1 cellular context compared by ENCODE assay signal in the genomic region with DNA sequence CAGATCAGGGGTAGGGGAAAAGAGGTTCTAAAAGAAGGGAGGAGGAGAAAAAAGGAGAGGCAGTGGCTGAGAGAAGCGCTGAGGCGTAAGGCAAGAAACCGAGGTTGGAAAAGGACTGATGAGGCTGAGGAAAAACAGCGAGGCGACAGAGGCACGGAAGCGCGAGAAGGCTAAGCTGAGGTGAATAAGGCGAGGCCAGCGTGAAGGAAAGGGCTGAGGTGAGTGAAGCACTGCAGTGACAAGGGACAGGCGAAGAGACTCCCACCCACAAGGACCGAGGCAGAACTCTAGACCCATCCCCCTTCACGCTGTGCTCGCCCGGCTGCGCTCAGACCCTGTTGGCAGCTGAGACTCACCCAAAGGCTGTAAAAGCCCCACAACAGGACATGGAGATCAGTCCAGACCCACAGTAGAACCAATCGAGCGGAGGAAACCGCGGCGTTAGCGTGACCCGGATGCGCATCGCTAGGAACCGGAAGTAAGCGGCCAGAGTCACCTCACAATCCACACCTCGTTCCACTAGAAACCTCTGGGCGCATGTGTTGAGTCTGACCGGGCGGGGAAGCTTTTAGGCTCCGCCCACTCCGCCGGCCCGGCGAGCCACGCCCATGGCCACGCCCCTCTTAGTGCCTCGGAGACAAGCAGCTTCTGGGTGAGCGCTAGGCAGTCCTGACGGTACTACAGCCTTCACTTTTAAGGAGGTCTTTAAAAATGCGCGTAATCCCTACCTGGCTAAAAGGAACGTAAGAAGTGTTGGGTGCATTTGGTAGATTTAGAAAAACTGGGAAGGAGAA.
TF ChIP-seq lines count a peak whose summit lies in the region.

A gene with protein sequence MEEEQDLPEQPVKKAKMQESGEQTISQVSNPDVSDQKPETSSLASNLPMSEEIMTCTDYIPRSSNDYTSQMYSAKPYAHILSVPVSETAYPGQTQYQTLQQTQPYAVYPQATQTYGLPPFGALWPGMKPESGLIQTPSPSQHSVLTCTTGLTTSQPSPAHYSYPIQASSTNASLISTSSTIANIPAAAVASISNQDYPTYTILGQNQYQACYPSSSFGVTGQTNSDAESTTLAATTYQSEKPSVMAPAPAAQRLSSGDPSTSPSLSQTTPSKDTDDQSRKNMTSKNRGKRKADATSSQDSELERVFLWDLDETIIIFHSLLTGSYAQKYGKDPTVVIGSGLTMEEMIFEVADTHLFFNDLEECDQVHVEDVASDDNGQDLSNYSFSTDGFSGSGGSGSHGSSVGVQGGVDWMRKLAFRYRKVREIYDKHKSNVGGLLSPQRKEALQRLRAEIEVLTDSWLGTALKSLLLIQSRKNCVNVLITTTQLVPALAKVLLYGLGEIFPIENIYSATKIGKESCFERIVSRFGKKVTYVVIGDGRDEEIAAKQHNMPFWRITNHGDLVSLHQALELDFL (minus strand): TSS at position 443 of the 794 bp plus-strand sequence. CDS start 30,584 bp downstream, outside the sequence.

TF ChIP-seq in HepG2, 621 proteins besides CTCF, POLR2A, EP300 and RAD21 (continued from another document and continues in another):
- no peak for TF ChIP-seq IKZF4 (CRISPR knock-in tag; IDR thresholded peaks at IDR 0.05; ENCODE audit: borderline replicate concordance, low read depth, not compliant biosample characterization)
- TF ChIP-seq, protein P1, sequence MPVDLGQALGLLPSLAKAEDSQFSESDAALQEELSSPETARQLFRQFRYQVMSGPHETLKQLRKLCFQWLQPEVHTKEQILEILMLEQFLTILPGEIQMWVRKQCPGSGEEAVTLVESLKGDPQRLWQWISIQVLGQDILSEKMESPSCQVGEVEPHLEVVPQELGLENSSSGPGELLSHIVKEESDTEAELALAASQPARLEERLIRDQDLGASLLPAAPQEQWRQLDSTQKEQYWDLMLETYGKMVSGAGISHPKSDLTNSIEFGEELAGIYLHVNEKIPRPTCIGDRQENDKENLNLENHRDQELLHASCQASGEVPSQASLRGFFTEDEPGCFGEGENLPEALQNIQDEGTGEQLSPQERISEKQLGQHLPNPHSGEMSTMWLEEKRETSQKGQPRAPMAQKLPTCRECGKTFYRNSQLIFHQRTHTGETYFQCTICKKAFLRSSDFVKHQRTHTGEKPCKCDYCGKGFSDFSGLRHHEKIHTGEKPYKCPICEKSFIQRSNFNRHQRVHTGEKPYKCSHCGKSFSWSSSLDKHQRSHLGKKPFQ (CRISPR knock-in tag; IDR thresholded peaks at IDR 0.05; ENCODE audit: insufficient replicate concordance) = peak; percentile 38
- TF ChIP-seq ZNF17 (CRISPR knock-in tag; IDR thresholded peaks at IDR 0.05) = no peak
- TF ChIP-seq ZNF224 (CRISPR knock-in tag; IDR thresholded peaks at IDR 0.05) = peak; percentile 27; the same call in 1 of the 2 replicates
- peak; percentile 36 for TF ChIP-seq TEAD3 (CRISPR knock-in tag; optimal IDR thresholded peaks at IDR 0.05; ENCODE audit: borderline replicate concordance)
- TF ChIP-seq PLRG1 (conservative IDR thresholded peaks at IDR 0.05) = no peak
- no peak; the same call in 1 of the 2 replicates for TF ChIP-seq KDM5B (CRISPR knock-in tag; IDR thresholded peaks at IDR 0.05; ENCODE audit: borderline replicate concordance)
- TF ChIP-seq, protein P2, sequence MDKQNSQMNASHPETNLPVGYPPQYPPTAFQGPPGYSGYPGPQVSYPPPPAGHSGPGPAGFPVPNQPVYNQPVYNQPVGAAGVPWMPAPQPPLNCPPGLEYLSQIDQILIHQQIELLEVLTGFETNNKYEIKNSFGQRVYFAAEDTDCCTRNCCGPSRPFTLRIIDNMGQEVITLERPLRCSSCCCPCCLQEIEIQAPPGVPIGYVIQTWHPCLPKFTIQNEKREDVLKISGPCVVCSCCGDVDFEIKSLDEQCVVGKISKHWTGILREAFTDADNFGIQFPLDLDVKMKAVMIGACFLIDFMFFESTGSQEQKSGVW (CRISPR knock-in tag; IDR thresholded peaks at IDR 0.05; ENCODE audit: borderline replicate concordance) = no peak
- no peak for TF ChIP-seq ZNF598 (CRISPR knock-in tag; IDR thresholded peaks at IDR 0.05; ENCODE audit: borderline replicate concordance)
- TF ChIP-seq, protein P3, sequence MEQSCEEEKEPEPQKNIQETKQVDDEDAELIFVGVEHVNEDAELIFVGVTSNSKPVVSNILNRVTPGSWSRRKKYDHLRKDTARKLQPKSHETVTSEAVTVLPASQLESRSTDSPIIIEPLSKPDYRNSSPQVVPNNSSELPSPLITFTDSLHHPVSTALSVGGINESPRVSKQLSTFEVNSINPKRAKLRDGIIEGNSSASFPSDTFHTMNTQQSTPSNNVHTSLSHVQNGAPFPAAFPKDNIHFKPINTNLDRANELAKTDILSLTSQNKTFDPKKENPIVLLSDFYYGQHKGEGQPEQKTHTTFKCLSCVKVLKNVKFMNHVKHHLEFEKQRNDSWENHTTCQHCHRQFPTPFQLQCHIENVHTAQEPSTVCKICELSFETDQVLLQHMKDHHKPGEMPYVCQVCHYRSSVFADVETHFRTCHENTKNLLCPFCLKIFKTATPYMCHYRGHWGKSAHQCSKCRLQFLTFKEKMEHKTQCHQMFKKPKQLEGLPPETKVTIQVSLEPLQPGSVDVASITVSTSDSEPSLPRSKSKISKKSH (CRISPR knock-in tag; IDR thresholded peaks at IDR 0.05; ENCODE audit: borderline replicate concordance) = peak; percentile 77; the same call in 1 of the 2 replicates
- TF ChIP-seq CREM (IDR thresholded peaks at IDR 0.05) = peak; percentile 55; the same call in 1 of the 2 replicates
- no peak for TF ChIP-seq CREM (CRISPR knock-in tag; IDR thresholded peaks at IDR 0.05)
- TF ChIP-seq EEA1 (CRISPR knock-in tag; IDR thresholded peaks at IDR 0.05; ENCODE audit: borderline replicate concordance) = no peak
- TF ChIP-seq, protein P4, sequence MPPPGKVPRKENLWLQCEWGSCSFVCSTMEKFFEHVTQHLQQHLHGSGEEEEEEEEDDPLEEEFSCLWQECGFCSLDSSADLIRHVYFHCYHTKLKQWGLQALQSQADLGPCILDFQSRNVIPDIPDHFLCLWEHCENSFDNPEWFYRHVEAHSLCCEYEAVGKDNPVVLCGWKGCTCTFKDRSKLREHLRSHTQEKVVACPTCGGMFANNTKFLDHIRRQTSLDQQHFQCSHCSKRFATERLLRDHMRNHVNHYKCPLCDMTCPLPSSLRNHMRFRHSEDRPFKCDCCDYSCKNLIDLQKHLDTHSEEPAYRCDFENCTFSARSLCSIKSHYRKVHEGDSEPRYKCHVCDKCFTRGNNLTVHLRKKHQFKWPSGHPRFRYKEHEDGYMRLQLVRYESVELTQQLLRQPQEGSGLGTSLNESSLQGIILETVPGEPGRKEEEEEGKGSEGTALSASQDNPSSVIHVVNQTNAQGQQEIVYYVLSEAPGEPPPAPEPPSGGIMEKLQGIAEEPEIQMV (CRISPR knock-in tag; IDR thresholded peaks at IDR 0.05; ENCODE audit: low read depth) = peak; percentile 72
- no peak for TF ChIP-seq TAF15 (IDR thresholded peaks at IDR 0.05; ENCODE audit: low read depth, low read length, poor library complexity, severe bottlenecking)
- TF ChIP-seq, protein P5, sequence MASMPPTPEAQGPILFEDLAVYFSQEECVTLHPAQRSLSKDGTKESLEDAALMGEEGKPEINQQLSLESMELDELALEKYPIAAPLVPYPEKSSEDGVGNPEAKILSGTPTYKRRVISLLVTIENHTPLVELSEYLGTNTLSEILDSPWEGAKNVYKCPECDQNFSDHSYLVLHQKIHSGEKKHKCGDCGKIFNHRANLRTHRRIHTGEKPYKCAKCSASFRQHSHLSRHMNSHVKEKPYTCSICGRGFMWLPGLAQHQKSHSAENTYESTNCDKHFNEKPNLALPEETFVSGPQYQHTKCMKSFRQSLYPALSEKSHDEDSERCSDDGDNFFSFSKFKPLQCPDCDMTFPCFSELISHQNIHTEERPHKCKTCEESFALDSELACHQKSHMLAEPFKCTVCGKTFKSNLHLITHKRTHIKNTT (CRISPR knock-in tag; IDR thresholded peaks at IDR 0.05) = no peak
- TF ChIP-seq KDM6A (CRISPR knock-in tag; IDR thresholded peaks at IDR 0.05; ENCODE audit: low read depth) = no peak
- TF ChIP-seq, protein P6, sequence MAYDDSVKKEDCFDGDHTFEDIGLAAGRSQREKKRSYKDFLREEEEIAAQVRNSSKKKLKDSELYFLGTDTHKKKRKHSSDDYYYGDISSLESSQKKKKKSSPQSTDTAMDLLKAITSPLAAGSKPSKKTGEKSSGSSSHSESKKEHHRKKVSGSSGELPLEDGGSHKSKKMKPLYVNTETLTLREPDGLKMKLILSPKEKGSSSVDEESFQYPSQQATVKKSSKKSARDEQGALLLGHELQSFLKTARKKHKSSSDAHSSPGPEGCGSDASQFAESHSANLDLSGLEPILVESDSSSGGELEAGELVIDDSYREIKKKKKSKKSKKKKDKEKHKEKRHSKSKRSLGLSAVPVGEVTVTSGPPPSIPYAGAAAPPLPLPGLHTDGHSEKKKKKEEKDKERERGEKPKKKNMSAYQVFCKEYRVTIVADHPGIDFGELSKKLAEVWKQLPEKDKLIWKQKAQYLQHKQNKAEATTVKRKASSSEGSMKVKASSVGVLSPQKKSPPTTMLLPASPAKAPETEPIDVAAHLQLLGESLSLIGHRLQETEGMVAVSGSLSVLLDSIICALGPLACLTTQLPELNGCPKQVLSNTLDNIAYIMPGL (CRISPR knock-in tag; IDR thresholded peaks at IDR 0.05; ENCODE audit: borderline replicate concordance in 1 of 2, low read depth in 1 of 2) = peak in 1 of 2 experiments; percentile 76; a peak in 3 of 4 replicates
- TF ChIP-seq HNRNPUL1 (IDR thresholded peaks at IDR 0.05; ENCODE audit: low read depth, low read length) = no peak
- TF ChIP-seq, protein P7, sequence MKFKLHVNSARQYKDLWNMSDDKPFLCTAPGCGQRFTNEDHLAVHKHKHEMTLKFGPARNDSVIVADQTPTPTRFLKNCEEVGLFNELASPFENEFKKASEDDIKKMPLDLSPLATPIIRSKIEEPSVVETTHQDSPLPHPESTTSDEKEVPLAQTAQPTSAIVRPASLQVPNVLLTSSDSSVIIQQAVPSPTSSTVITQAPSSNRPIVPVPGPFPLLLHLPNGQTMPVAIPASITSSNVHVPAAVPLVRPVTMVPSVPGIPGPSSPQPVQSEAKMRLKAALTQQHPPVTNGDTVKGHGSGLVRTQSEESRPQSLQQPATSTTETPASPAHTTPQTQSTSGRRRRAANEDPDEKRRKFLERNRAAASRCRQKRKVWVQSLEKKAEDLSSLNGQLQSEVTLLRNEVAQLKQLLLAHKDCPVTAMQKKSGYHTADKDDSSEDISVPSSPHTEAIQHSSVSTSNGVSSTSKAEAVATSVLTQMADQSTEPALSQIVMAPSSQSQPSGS (CRISPR knock-in tag; IDR thresholded peaks at IDR 0.05) = peak; percentile 49; the same call in 1 of the 2 replicates
- TF ChIP-seq ZC3H13 (CRISPR knock-in tag; IDR thresholded peaks at IDR 0.05) = no peak
- TF ChIP-seq ZNF839 (CRISPR knock-in tag; IDR thresholded peaks at IDR 0.05; ENCODE audit: borderline replicate concordance) = 0 out of 2 replicates have a peak, but pooled peaks have one; percentile 24
- TF ChIP-seq PITX1 (CRISPR knock-in tag; IDR thresholded peaks at IDR 0.05) = no peak
- peak; percentile 35 for TF ChIP-seq SKI (IDR thresholded peaks at IDR 0.05; ENCODE audit: partially characterized antibody)
- TF ChIP-seq SNRNP70 (IDR thresholded peaks at IDR 0.05; ENCODE audit: low read depth, low read length) = no peak
- TF ChIP-seq, protein P8, sequence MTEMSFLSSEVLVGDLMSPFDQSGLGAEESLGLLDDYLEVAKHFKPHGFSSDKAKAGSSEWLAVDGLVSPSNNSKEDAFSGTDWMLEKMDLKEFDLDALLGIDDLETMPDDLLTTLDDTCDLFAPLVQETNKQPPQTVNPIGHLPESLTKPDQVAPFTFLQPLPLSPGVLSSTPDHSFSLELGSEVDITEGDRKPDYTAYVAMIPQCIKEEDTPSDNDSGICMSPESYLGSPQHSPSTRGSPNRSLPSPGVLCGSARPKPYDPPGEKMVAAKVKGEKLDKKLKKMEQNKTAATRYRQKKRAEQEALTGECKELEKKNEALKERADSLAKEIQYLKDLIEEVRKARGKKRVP (CRISPR knock-in tag; IDR thresholded peaks at IDR 0.05) = no peak
- TF ChIP-seq SNAI1 (CRISPR knock-in tag; IDR thresholded peaks at IDR 0.05; ENCODE audit: borderline replicate concordance) = no peak
- TF ChIP-seq POLR2AphosphoS2 (IDR thresholded peaks at IDR 0.05; ENCODE audit: low read depth, low read length) = no peak
- no peak for TF ChIP-seq RBAK (CRISPR knock-in tag; IDR thresholded peaks at IDR 0.05)
- TF ChIP-seq FOXM1 (CRISPR knock-in tag; IDR thresholded peaks at IDR 0.05) = no peak
- TF ChIP-seq, protein P9, sequence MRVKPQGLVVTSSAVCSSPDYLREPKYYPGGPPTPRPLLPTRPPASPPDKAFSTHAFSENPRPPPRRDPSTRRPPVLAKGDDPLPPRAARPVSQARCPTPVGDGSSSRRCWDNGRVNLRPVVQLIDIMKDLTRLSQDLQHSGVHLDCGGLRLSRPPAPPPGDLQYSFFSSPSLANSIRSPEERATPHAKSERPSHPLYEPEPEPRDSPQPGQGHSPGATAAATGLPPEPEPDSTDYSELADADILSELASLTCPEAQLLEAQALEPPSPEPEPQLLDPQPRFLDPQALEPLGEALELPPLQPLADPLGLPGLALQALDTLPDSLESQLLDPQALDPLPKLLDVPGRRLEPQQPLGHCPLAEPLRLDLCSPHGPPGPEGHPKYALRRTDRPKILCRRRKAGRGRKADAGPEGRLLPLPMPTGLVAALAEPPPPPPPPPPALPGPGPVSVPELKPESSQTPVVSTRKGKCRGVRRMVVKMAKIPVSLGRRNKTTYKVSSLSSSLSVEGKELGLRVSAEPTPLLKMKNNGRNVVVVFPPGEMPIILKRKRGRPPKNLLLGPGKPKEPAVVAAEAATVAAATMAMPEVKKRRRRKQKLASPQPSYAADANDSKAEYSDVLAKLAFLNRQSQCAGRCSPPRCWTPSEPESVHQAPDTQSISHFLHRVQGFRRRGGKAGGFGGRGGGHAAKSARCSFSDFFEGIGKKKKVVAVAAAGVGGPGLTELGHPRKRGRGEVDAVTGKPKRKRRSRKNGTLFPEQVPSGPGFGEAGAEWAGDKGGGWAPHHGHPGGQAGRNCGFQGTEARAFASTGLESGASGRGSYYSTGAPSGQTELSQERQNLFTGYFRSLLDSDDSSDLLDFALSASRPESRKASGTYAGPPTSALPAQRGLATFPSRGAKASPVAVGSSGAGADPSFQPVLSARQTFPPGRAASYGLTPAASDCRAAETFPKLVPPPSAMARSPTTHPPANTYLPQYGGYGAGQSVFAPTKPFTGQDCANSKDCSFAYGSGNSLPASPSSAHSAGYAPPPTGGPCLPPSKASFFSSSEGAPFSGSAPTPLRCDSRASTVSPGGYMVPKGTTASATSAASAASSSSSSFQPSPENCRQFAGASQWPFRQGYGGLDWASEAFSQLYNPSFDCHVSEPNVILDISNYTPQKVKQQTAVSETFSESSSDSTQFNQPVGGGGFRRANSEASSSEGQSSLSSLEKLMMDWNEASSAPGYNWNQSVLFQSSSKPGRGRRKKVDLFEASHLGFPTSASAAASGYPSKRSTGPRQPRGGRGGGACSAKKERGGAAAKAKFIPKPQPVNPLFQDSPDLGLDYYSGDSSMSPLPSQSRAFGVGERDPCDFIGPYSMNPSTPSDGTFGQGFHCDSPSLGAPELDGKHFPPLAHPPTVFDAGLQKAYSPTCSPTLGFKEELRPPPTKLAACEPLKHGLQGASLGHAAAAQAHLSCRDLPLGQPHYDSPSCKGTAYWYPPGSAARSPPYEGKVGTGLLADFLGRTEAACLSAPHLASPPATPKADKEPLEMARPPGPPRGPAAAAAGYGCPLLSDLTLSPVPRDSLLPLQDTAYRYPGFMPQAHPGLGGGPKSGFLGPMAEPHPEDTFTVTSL (CRISPR knock-in tag; IDR thresholded peaks at IDR 0.05; ENCODE audit: borderline replicate concordance) = no peak
- TF ChIP-seq NCOA1 (CRISPR knock-in tag; IDR thresholded peaks at IDR 0.05) = no peak
